Comparison of ENCODE assay signal across 25 cellular contexts in genomic region chr9:111610149-111610548, GRCh38. TPM values are rescaled to one million over a fixed set of nuclear protein-coding genes. Genes with fewer than 3 reads are reported as not detected.
"Had no signal": no experiment of that assay in that cellular context is flagged by ENCODE, and none has a peak within 500 bp of the region (broad histone marks: within the 10 kb centered on the region; RNA-seq: fewer than 3 reads in every experiment).

No MANE protein-coding gene starts in this region.

- H3K9me3 Mint-ChIP-seq: activated naive CD4-positive, alpha-beta T cell treated with anti-CD3 and anti-CD28 coated beads, Interleukin-2, amount 50 U/mL, for 72 hours; activated T-cell treated with anti-CD3 and anti-CD28 coated beads, Interleukin-2, amount 50 U/mL, for 24 hours; activated T-helper 17 cell treated with anti-CD3 and anti-CD28 coated beads, Interleukin-2, amount 50 U/mL, for 72 hours; central memory CD8-positive, alpha-beta T cell; effector memory CD8-positive, alpha-beta T cell; memory B cell; natural killer cell treated with Interleukin-12 subunit alpha and Interleukin-12 subunit beta and Interleukin-15 and Interleukin-18, amount 100 ng/mL, for 72 hours; T-cell; T-helper 2 cell treated with Interferon-gamma antibody and Interleukin-4, amounts not matched to agents 5 μg/mL and 100 μg/mL, for 36 hours; WTC11 had no signal

- H3K4me3 Mint-ChIP-seq: activated T-cell treated with anti-CD3 and anti-CD28 coated beads, Interleukin-2, amount 50 U/mL, for 24 hours; activated T-helper 17 cell treated with anti-CD3 and anti-CD28 coated beads, Interleukin-2, amount 50 U/mL, for 72 hours; central memory CD8-positive, alpha-beta T cell; effector memory CD8-positive, alpha-beta T cell; memory B cell; natural killer cell treated with Interleukin-12 subunit alpha and Interleukin-12 subunit beta and Interleukin-15 and Interleukin-18, amount 100 ng/mL, for 72 hours; T-cell; T-helper 2 cell treated with Interferon-gamma antibody and Interleukin-4, amounts not matched to agents 5 μg/mL and 100 μg/mL, for 36 hours; WTC11 had no signal

- H3K27ac ChIP-seq: brain microvascular endothelial cell, pancreas, tibial nerve had no signal

- H3K4me1 ChIP-seq: pancreas, tibial nerve had no signal

- ATAC-seq: activated naive CD4-positive, alpha-beta T cell treated with anti-CD3 and anti-CD28 coated beads, Interleukin-2, amount 50 U/mL, for 72 hours; activated T-helper 17 cell treated with anti-CD3 and anti-CD28 coated beads, Interleukin-2, amount 50 U/mL, for 72 hours; effector memory CD8-positive, alpha-beta T cell; left ventricle myocardium superior; natural killer cell treated with Interleukin-12 subunit alpha and Interleukin-12 subunit beta and Interleukin-15 and Interleukin-18, amount 100 ng/mL, for 72 hours; right cardiac atrium; stimulated activated naive CD8-positive, alpha-beta T cell treated with anti-CD3 and anti-CD28 coated beads, Interleukin-15, Interleukin-2, amounts not matched to agents 100 U/mL and 50 U/mL, for 24 hours; T-cell; WTC11 had no signal

- H3K9me3 ChIP-seq: pancreas, tibial nerve had no signal

- H3K27ac Mint-ChIP-seq: activated naive CD4-positive, alpha-beta T cell treated with anti-CD3 and anti-CD28 coated beads, Interleukin-2, amount 50 U/mL, for 72 hours; activated T-cell treated with anti-CD3 and anti-CD28 coated beads, Interleukin-2, amount 50 U/mL, for 24 hours; activated T-helper 17 cell treated with anti-CD3 and anti-CD28 coated beads, Interleukin-2, amount 50 U/mL, for 72 hours; effector memory CD8-positive, alpha-beta T cell; memory B cell; natural killer cell treated with Interleukin-12 subunit alpha and Interleukin-12 subunit beta and Interleukin-15 and Interleukin-18, amount 100 ng/mL, for 72 hours; T-cell; T-helper 2 cell treated with Interferon-gamma antibody and Interleukin-4, amounts not matched to agents 5 μg/mL and 100 μg/mL, for 36 hours; WTC11 had no signal

- H3K36me3 ChIP-seq: brain microvascular endothelial cell, pancreas, tibial nerve had no signal

- H3K4me3 ChIP-seq: pancreas, tibial nerve had no signal

- FAIRE-seq: colon, pancreas, TTC549 had no signal

- H3K4me1 Mint-ChIP-seq: activated T-helper 17 cell treated with anti-CD3 and anti-CD28 coated beads, Interleukin-2, amount 50 U/mL, for 72 hours; central memory CD8-positive, alpha-beta T cell; memory B cell; T-cell; WTC11 had no signal

- DNase-seq: activated CD8-positive, alpha-beta memory T cell treated with anti-CD3 and anti-CD28 coated beads for 24 hours; activated CD8-positive, alpha-beta memory T cell treated with anti-CD3 and anti-CD28 coated beads, Interleukin-2, amount 50 U/mL, for 4 hours; activated T-cell treated with anti-CD3 and anti-CD28 coated beads, Interleukin-2, amount 50 U/mL, for 24 hours; aorta; brain microvascular endothelial cell; effector memory CD8-positive, alpha-beta T cell; foreskin fibroblast; kidney glomerular epithelial cell; left ventricle myocardium superior; pancreas; right cardiac atrium; stimulated activated CD4-positive, alpha-beta T cell treated with anti-CD3 and anti-CD28 coated beads, Interleukin-12 subunit alpha, Interleukin-12 subunit beta, amount 100 ng/mL, for 4 hours; stimulated activated CD4-positive, alpha-beta T cell treated with anti-CD3 and anti-CD28 coated beads, Interleukin-4, amount 100 ng/mL, for 4 hours; stimulated activated naive CD8-positive, alpha-beta T cell treated with anti-CD3 and anti-CD28 coated beads, Interleukin-15, Interleukin-2, amounts not matched to agents 100 U/mL and 50 U/mL, for 24 hours; T-cell had no signal

- H3K36me3 Mint-ChIP-seq: activated naive CD4-positive, alpha-beta T cell treated with anti-CD3 and anti-CD28 coated beads, Interleukin-2, amount 50 U/mL, for 72 hours; memory B cell; natural killer cell treated with Interleukin-12 subunit alpha and Interleukin-12 subunit beta and Interleukin-15 and Interleukin-18, amount 100 ng/mL, for 72 hours; T-cell; WTC11 had no signal

- H3K27me3 ChIP-seq: brain microvascular endothelial cell, pancreas had no signal

RNA-seq across cellular contexts. Expression of gene PTGR1, which starts 10.7 kb away (rescaled TPM):
- total RNA-seq: natural killer cell treated with Interleukin-12 subunit alpha and Interleukin-12 subunit beta and Interleukin-15 and Interleukin-18, amount 100 ng/mL, for 72 hours had no signal
